ENCODE assay signal across 11 cellular contexts in genomic region chr10:68079434-68079833, GRCh38. TPM values are rescaled to one million over a fixed set of nuclear protein-coding genes. Genes with fewer than 3 reads are reported as not detected.
"Had no signal": no experiment of that assay in that cellular context is flagged by ENCODE, and none has a peak within 500 bp of the region (broad histone marks: within the 10 kb centered on the region; RNA-seq: fewer than 3 reads in every experiment).

No MANE protein-coding gene starts in this region.

- H3K36me3 ChIP-seq: HAP-1 had no signal

- H3K9me3 ChIP-seq: HAP-1 had no signal

- H2AFZ ChIP-seq: GM23338 had no signal

- FAIRE-seq: H1, H54 had no signal

- H3K27ac ChIP-seq: GM23248 had no signal

- H3K4me3 ChIP-seq: GM23248, GM23338, HAP-1 had no signal

- ATAC-seq: GM23338, HCT116 had no signal

- DNase-seq: GM23248, GOT3, H7, H9, HCEC 1CT, HFFc6 had no signal

- H3K4me2 ChIP-seq: GM23338 had no signal

- H3K9ac ChIP-seq: GM23248 had no signal

RNA-seq across cellular contexts. Expression of gene MYPN, which starts 29.9 kb away (rescaled TPM):
- total RNA-seq: GM23338, H1, H7, H9 had no signal
- polyA plus RNA-seq: GM23338, H1 had no signal
